Comparison of ENCODE assay signal across 16 cellular contexts in genomic region chr1:243549108-243549507, GRCh38.
DNase-seq lines count a peak whose midpoint lies in the region; ATAC-seq, FAIRE-seq and TF ChIP-seq lines count a peak whose summit lies in the region.
"Had no signal": no experiment of that assay in that cellular context is flagged by ENCODE, and none has a peak within 500 bp of the region (broad histone marks: within the 10 kb centered on the region; RNA-seq: fewer than 3 reads in every experiment).

No MANE protein-coding gene starts in this region.

- no peak for TF ChIP-seq CTCF in epithelial cell of proximal tubule (conservative IDR thresholded peaks at IDR 0.05; ENCODE audit: low read depth, low read length)

- H4K91ac ChIP-seq in trophoblast cell (ENCODE audit: low read depth, low read length), result no peak overlapping the region

- no peak overlapping the region for H2BK12ac ChIP-seq in trophoblast cell (ENCODE audit: low read length)

- H3K4me3 ChIP-seq in epithelial cell of proximal tubule (ENCODE audit: low read depth, low read length) (no peak overlapping the region), trophoblast cell (ENCODE audit: low read depth, low read length) (no peak overlapping the region), mesendoderm (ENCODE audit: low read length) (no peak overlapping the region)
- H3K4me3 ChIP-seq: cardiac muscle cell, lung had no signal

- no peak overlapping the region for H4K8ac ChIP-seq in trophoblast cell (ENCODE audit: low read depth, low read length)
- no peak overlapping the region for H4K8ac ChIP-seq in mesendoderm (ENCODE audit: low read depth, low read length)

- no peaks in the 10 kb centered on the region for H3K4me1 ChIP-seq in trophoblast cell (ENCODE audit: control insufficient read depth in 1 of 2, insufficient read depth in 2 of 2, low read length in 2 of 2)
- no peaks in the 10 kb centered on the region for H3K4me1 ChIP-seq in mesendoderm (ENCODE audit: control insufficient read depth, low read depth, low read length)

- no peak overlapping the region for H3K9ac ChIP-seq in trophoblast cell (ENCODE audit: low read length)
- no peak overlapping the region for H3K9ac ChIP-seq in mesendoderm (ENCODE audit: low read length)

- H2AFZ ChIP-seq in trophoblast cell (ENCODE audit: insufficient read depth, low read length, poor library complexity), result no peak overlapping the region

- H3K56ac ChIP-seq in mesendoderm (ENCODE audit: low read length), result no peak overlapping the region

- H3K4me2 ChIP-seq in trophoblast cell (ENCODE audit: low read length) (no peak overlapping the region), mesendoderm (ENCODE audit: low read length) (no peak overlapping the region)

- H3K27ac ChIP-seq in trophoblast cell (ENCODE audit: low read depth, low read length) (no peak overlapping the region), mesendoderm (ENCODE audit: low read depth, low read length) (no peak overlapping the region)
- H3K27ac ChIP-seq: cardiac muscle cell had no signal

- H2BK15ac ChIP-seq in mesendoderm (replicated peaks; ENCODE audit: low read depth), result no peak overlapping the region

- H3K79me1 ChIP-seq in trophoblast cell (ENCODE audit: low read length), result no peaks in the 10 kb centered on the region
- no peaks in the 10 kb centered on the region for H3K79me1 ChIP-seq in mesendoderm (ENCODE audit: low read length)

- H2BK120ac ChIP-seq in trophoblast cell (ENCODE audit: insufficient read depth, low read length, poor library complexity) (no peak overlapping the region), mesendoderm (ENCODE audit: low read depth, low read length) (no peak overlapping the region)

- H3K4ac ChIP-seq in trophoblast cell (ENCODE audit: low read depth, low read length) (no peak overlapping the region), mesendoderm (ENCODE audit: low read depth, low read length) (no peak overlapping the region)

- H3K14ac ChIP-seq in trophoblast cell (ENCODE audit: low read length), result no peak overlapping the region

- H4K5ac ChIP-seq in mesendoderm (ENCODE audit: low read length), result no peak overlapping the region

- no peak overlapping the region for H4K12ac ChIP-seq in trophoblast cell (ENCODE audit: low read depth, low read length)

- DNase-seq in H54 (ENCODE audit: insufficient read length, low spot score) (no peak), RCC 7860 (ENCODE audit: low spot score) (peak; percentile 65), epithelial cell of proximal tubule (ENCODE audit: low read depth) (peak; percentile 59), trophoblast cell (peak; percentile 22 to 81), NCI-H1105 (lab: John Stamatoyannopoulos, UW) (no peak), mesendoderm (no peak)
- DNase-seq: activated CD4-positive, alpha-beta T cell treated with anti-CD3 and anti-CD28 coated beads, Interleukin-2, amount 50 U/mL, for 1 hour; NCI-H1436; NCI-H524; small intestine; substantia nigra had no signal

- H3K27me3 ChIP-seq in trophoblast cell (ENCODE audit: insufficient read depth, low read length) (no peaks in the 10 kb centered on the region), mesendoderm (ENCODE audit: insufficient read depth, low read length, poor library complexity) (no peaks in the 10 kb centered on the region)
- H3K27me3 ChIP-seq: cardiac muscle cell had no signal

- no peak overlapping the region for H2BK5ac ChIP-seq in trophoblast cell (ENCODE audit: low read depth, low read length, poor library complexity)
- H2BK5ac ChIP-seq in mesendoderm (ENCODE audit: low read length), result no peak overlapping the region

- no peak for ATAC-seq in GM19455 (IDR thresholded peaks at IDR 0.05; ENCODE audit: unreplicated experiment)
- no peak for ATAC-seq in HG03342 (IDR thresholded peaks at IDR 0.05; ENCODE audit: unreplicated experiment)

- TF ChIP-seq POLR2A in H54 (IDR thresholded peaks at IDR 0.05; ENCODE audit: low read depth, low read length), result no peak

- H3K9me3 ChIP-seq in trophoblast cell (ENCODE audit: insufficient read depth, low read depth, low read length), result no peaks in the 10 kb centered on the region

- no peak overlapping the region for H3K18ac ChIP-seq in trophoblast cell (ENCODE audit: low read length)
- H3K18ac ChIP-seq in mesendoderm (ENCODE audit: low read length), result no peak overlapping the region

- no peak overlapping the region for H2AK5ac ChIP-seq in trophoblast cell (ENCODE audit: low read length)
- no peak overlapping the region for H2AK5ac ChIP-seq in mesendoderm (ENCODE audit: low read length)

- H3K23ac ChIP-seq in trophoblast cell (ENCODE audit: low read length) (no peak overlapping the region), mesendoderm (ENCODE audit: low read length) (no peak overlapping the region)

- FAIRE-seq in H54 (lab: Jason Lieb, UNC) (peak; percentile 70), RCC 7860 (lab: Jason Lieb, UNC) (peak; percentile 85)
- FAIRE-seq: endometrium, small intestine had no signal

- no peaks in the 10 kb centered on the region for H3K79me2 ChIP-seq in trophoblast cell (ENCODE audit: control insufficient read depth, insufficient read depth, low read length, poor library complexity)
- no peaks in the 10 kb centered on the region for H3K79me2 ChIP-seq in mesendoderm (ENCODE audit: control insufficient read depth, insufficient read depth, low read length)

- H3K36me3 ChIP-seq in trophoblast cell (ENCODE audit: control insufficient read depth in 1 of 2, insufficient read depth in 2 of 2, low read length in 2 of 2), result no peaks in the 10 kb centered on the region
- H3K36me3 ChIP-seq in mesendoderm (ENCODE audit: control insufficient read depth, insufficient read depth, low read length), result no peaks in the 10 kb centered on the region
- H3K36me3 ChIP-seq: cardiac muscle cell had no signal

Comparison
In these comparisons a context has a peak if more than half of its experiments do, and no peak if none do; other contexts are left out.
1. DNase-seq: peak in RCC 7860 (single experiment), epithelial cell of proximal tubule (single experiment) and trophoblast cell (2 of 2); none in H54 (single experiment), NCI-H1105 (single experiment) and mesendoderm (single experiment).